ENCODE assay signal across 15 cellular contexts in the genomic region with DNA sequence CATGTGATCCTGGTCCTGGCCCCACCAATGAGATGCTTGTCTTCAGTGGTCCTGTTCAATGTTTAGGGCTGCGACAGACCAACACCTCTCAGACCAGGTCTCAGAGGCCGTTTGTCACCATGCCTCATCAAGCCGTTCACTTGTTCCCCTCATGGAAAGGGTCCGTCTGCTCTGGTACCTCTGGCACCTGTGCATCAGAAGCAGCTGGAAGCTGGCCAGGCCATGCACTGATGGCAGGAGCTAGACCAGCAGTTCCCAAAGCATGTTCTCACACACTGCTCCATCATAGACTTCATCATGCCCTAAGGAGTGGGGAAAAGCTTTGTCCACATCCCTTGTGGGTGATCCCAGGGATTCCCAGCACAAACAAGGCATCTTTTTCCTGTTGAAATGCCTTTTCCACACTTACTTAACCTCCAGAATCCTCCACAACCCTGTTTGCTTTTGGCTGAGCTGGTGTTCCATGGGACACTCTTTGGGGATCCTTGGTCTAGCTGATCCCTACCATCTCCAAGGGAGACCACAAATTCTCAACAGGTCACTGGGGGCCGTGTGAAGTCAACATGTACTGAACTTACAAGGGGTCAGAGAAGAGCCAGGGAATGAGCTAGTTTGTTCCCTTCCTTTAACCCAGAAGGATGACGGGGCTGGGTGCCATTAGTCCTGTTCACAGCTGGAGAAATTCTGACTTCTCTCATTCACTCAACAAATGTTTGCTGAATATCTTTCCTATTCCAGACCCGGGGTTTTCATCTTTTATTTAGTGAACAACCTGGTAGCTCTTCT. TPM values are rescaled to one million over a fixed set of nuclear protein-coding genes. Genes with fewer than 3 reads are reported as not detected.
DNase-seq lines count a peak whose midpoint lies in the region; ATAC-seq and TF ChIP-seq lines count a peak whose summit lies in the region.
"Had no signal": no experiment of that assay in that cellular context is flagged by ENCODE, and none has a peak within 500 bp of the region (broad histone marks: within the 10 kb centered on the region; RNA-seq: fewer than 3 reads in every experiment).

No MANE protein-coding gene starts in this region.

- TF ChIP-seq CTCF in A673 (conservative IDR thresholded peaks at IDR 0.05; ENCODE audit: low read depth, low read length) (no peak), DOHH2 (IDR thresholded peaks at IDR 0.05; ENCODE audit: low read depth, low read length, poor library complexity, severe bottlenecking) (no peak), choroid plexus epithelial cell (conservative IDR thresholded peaks at IDR 0.05; ENCODE audit: low read depth, low read length) (no peak)

- DNase-seq in A673 (ENCODE audit: low spot score) (no peak), choroid plexus epithelial cell (ENCODE audit: low read depth) (peak; percentile 37), T-helper 1 cell (no peak), T-helper 9 cell (no peak)
- no peak for DNase-seq in naive thymus-derived CD8-positive, alpha-beta T cell
- DNase-seq: activated CD4-positive, alpha-beta memory T cell treated with anti-CD3 and anti-CD28 coated beads, Interleukin-2, amount 10 ng/mL, durations not matched to agents 7 days and 5 days; gastrocnemius medialis; NCI-H1436 treated with DMSO at 0.1 percent for 48 hours; NCI-H345; occipital lobe; small intestine had no signal

- POLR2A ChIA-PET in A673 (lab: Charles Lee; ENCODE audit: low non-redundant PET), result no interaction called here
- POLR2A ChIA-PET in naive thymus-derived CD8-positive, alpha-beta T cell (lab: Charles Lee), result no interaction called here

- H3K27ac ChIP-seq in A673 (ENCODE audit: low read depth, low read length, poor library complexity, severe bottlenecking) (peak overlapping the region; percentile 65), DOHH2 (ENCODE audit: low read depth, low read length) (peak overlapping the region; percentile 1; the same call in 1 of the 2 replicates)

- no peaks in the 10 kb centered on the region for H4K20me1 ChIP-seq in DOHH2 (ENCODE audit: control insufficient read depth, insufficient read depth, low read depth, low read length)

- no peak overlapping the region for H3K4me2 ChIP-seq in DOHH2 (ENCODE audit: low read length)

- no peaks in the 10 kb centered on the region for H3K79me2 ChIP-seq in DOHH2 (ENCODE audit: control insufficient read depth, low read length)

- H3K4me3 Mint-ChIP-seq in naive thymus-derived CD8-positive, alpha-beta T cell, result peak overlapping the region in 1 of 10 donors; percentile 44
- H3K4me3 Mint-ChIP-seq: activated CD4-positive, alpha-beta memory T cell treated with anti-CD3 and anti-CD28 coated beads, Interleukin-2, amount 10 ng/mL, durations not matched to agents 7 days and 5 days; stimulated activated effector memory CD8-positive, alpha-beta T cell treated with anti-CD3 and anti-CD28 coated beads, Interleukin-12 subunit alpha, Interleukin-12 subunit beta, amount 100 ng/mL, for 72 hours had no signal

- H3F3A ChIP-seq in DOHH2 (ENCODE audit: control insufficient read depth, insufficient read depth), result peaks cover 4% of the 10 kb centered on the region; the same call in 1 of the 2 replicates

- no peaks in the 10 kb centered on the region for H3K27me3 Mint-ChIP-seq in naive thymus-derived CD8-positive, alpha-beta T cell
- H3K27me3 Mint-ChIP-seq: activated CD4-positive, alpha-beta memory T cell treated with anti-CD3 and anti-CD28 coated beads, Interleukin-2, amount 10 ng/mL, durations not matched to agents 7 days and 5 days had no signal

- H3K36me3 Mint-ChIP-seq in naive thymus-derived CD8-positive, alpha-beta T cell, result peaks cover 10 to 34% (median 20%) of the 10 kb centered on the region in 3 donors

- no TSS peak for BruUV-seq in A673 (replicated peaks; lab: Mats Ljungman, UMichigan)

- H3K9me3 ChIP-seq in A673 (ENCODE audit: low read depth, low read length, poor library complexity, severe bottlenecking) (no peaks in the 10 kb centered on the region), DOHH2 (ENCODE audit: control insufficient read depth, insufficient read depth, low read length) (no peaks in the 10 kb centered on the region)
- H3K9me3 ChIP-seq: gastrocnemius medialis had no signal

- no peaks in the 10 kb centered on the region for H3K9me2 ChIP-seq in DOHH2 (replicated peaks; ENCODE audit: control insufficient read depth, low read length)

- no peak for ATAC-seq in naive thymus-derived CD8-positive, alpha-beta T cell
- ATAC-seq in HG02759 (IDR thresholded peaks at IDR 0.05; ENCODE audit: unreplicated experiment), result no peak
- no peak for ATAC-seq in HG03460 (IDR thresholded peaks at IDR 0.05; ENCODE audit: unreplicated experiment)

- CTCF ChIA-PET in A673 (lab: Charles Lee), result no interaction called here

- H3K4me3 ChIP-seq in A673 (ENCODE audit: low read depth, low read length, poor library complexity, severe bottlenecking), result no peak overlapping the region
- H3K4me3 ChIP-seq in DOHH2 (ENCODE audit: low read length), result no peak overlapping the region
- H3K4me3 ChIP-seq in choroid plexus epithelial cell (ENCODE audit: low read depth, low read length), result no peak overlapping the region
- H3K4me3 ChIP-seq: gastrocnemius medialis had no signal

- H3K36me3 ChIP-seq in A673 (ENCODE audit: insufficient read depth, low read length, poor library complexity, severe bottlenecking) (no peaks in the 10 kb centered on the region), DOHH2 (ENCODE audit: control insufficient read depth, low read length) (peaks cover 79% of the 10 kb centered on the region)
- H3K36me3 ChIP-seq: gastrocnemius medialis had no signal

- no peaks in the 10 kb centered on the region for H3K9me3 Mint-ChIP-seq in naive thymus-derived CD8-positive, alpha-beta T cell
- H3K9me3 Mint-ChIP-seq: activated CD4-positive, alpha-beta memory T cell treated with anti-CD3 and anti-CD28 coated beads, Interleukin-2, amount 10 ng/mL, durations not matched to agents 7 days and 5 days; stimulated activated effector memory CD8-positive, alpha-beta T cell treated with anti-CD3 and anti-CD28 coated beads, Interleukin-12 subunit alpha, Interleukin-12 subunit beta, amount 100 ng/mL, for 72 hours had no signal

- peak overlapping the region; percentile 63 to 93 (median 74) for H3K27ac Mint-ChIP-seq in naive thymus-derived CD8-positive, alpha-beta T cell
- H3K27ac Mint-ChIP-seq: activated CD4-positive, alpha-beta memory T cell treated with anti-CD3 and anti-CD28 coated beads, Interleukin-2, amount 10 ng/mL, durations not matched to agents 7 days and 5 days; stimulated activated effector memory CD8-positive, alpha-beta T cell treated with anti-CD3 and anti-CD28 coated beads, Interleukin-12 subunit alpha, Interleukin-12 subunit beta, amount 100 ng/mL, for 72 hours had no signal

- H3K4me1 Mint-ChIP-seq in naive thymus-derived CD8-positive, alpha-beta T cell, result peaks cover 23 to 52% (median 39%) of the 10 kb centered on the region in 4 donors

- H3K4me1 ChIP-seq in A673 (ENCODE audit: insufficient read depth, low read length, poor library complexity, severe bottlenecking) (peaks cover 11% of the 10 kb centered on the region), DOHH2 (ENCODE audit: control insufficient read depth, low read length) (peaks cover 3% of the 10 kb centered on the region; the same call in 1 of the 2 replicates)
- H3K4me1 ChIP-seq: gastrocnemius medialis had no signal

- intact Hi-C loops in A673 (cut with micrococcal nuclease; ENCODE audit: unreplicated experiment), result no loop called here

- H3K27me3 ChIP-seq in A673 (replicated peaks; ENCODE audit: insufficient read depth, low read depth, low read length, poor library complexity) (no peaks in the 10 kb centered on the region), DOHH2 (ENCODE audit: control insufficient read depth, low read length) (no peaks in the 10 kb centered on the region)
- H3K27me3 ChIP-seq: gastrocnemius medialis had no signal

RNA-seq across cellular contexts. Expression of a gene that starts 21.8 kb away (rescaled TPM):
- total RNA-seq in A673 (2021), result 0.71 and 2.7 TPM in 2 replicates
- total RNA-seq in naive thymus-derived CD8-positive, alpha-beta T cell, result 10 to 100 TPM; 14.6 to 17.4 TPM
- 1 to 10 TPM; 3.7 to 6.5 (median 5.1) TPM for polyA plus RNA-seq in naive thymus-derived CD8-positive, alpha-beta T cell

RNA-seq across cellular contexts. Expression of a gene that starts 48.7 kb away (rescaled TPM):
- 0.64 and 1.4 TPM in 2 replicates for total RNA-seq in A673 (2021)
- total RNA-seq in naive thymus-derived CD8-positive, alpha-beta T cell, result not detected
- polyA plus RNA-seq in naive thymus-derived CD8-positive, alpha-beta T cell, result not detected
- total RNA-seq: activated CD4-positive, alpha-beta memory T cell treated with anti-CD3 and anti-CD28 coated beads, Interleukin-2, amount 10 ng/mL, durations not matched to agents 7 days and 5 days had no signal
